Comparison of ENCODE assay signal across 8 cellular contexts in the genomic region with DNA sequence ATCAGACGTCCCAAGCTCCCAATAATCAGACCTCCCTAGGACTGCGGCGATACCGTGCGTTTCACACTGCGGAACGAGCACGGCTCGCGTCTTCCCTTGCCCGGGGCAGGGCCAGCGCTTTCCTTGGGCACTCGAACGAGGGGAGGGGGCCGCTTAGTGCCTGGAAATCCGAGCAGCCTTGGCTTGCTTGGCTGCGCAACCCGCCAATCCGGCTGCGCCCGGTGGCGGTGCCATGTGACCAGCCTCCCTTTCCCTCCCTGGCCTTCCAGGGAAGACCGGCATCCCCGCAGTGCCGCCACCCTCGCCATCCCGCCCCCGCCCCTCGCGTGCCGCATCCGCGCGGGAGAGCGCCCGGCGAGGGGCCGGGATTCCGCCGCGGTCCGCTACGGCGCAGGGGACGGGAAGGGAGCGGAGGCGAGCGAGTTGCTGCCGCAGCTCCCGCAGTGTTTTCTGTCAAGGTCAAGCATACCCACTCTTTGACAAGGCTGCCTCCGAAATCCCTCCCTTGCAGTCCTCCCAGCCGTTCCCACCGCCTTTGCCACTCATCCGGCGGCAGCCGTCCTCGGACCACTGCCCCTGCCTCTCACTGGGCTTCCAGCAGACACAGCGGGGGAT. TPM values are rescaled to one million over a fixed set of nuclear protein-coding genes. Genes with fewer than 3 reads are reported as not detected.
A peak's percentile ranks its signal among the peaks of the same experiment; 100 is the strongest.
DNase-seq lines count a peak whose midpoint lies in the region; ATAC-seq, FAIRE-seq and TF ChIP-seq lines count a peak whose summit lies in the region.

No MANE protein-coding gene starts in this region.

- DNase-seq in CD1c-positive myeloid dendritic cell (ENCODE audit: extremely low spot score) = peak; percentile 64
- DNase-seq in MG63 = no peak
- DNase-seq in WTC11 (ENCODE audit: low spot score) = peak; percentile 80
- peak; percentile 74 to 83 for DNase-seq in frontal cortex (ENCODE audit: low spot score in 2 of 2)
- DNase-seq in natural killer cell treated with Interleukin-12 subunit alpha and Interleukin-12 subunit beta and Interleukin-15 and Interleukin-18, amount 100 ng/mL, for 72 hours (ENCODE audit: low spot score) = no peak
- DNase-seq in NCI-H1048 (lab: John Stamatoyannopoulos, UW) = no peak
- DNase-seq in stimulated activated CD4-positive, alpha-beta T cell treated with anti-CD3 and anti-CD28 coated beads, Interleukin-2, amount 100 ng/mL, for 24 hours = no peak
- DNase-seq in NK-92 (lab: John Stamatoyannopoulos, UW; ENCODE audit: unreplicated experiment) = no peak

- H3K27ac Mint-ChIP-seq in WTC11 = no peak overlapping the region
- no peak overlapping the region for H3K27ac Mint-ChIP-seq in natural killer cell treated with Interleukin-12 subunit alpha and Interleukin-12 subunit beta and Interleukin-15 and Interleukin-18, amount 100 ng/mL, for 72 hours

- peak overlapping the region; percentile 69 for H3K4me3 Mint-ChIP-seq in WTC11
- H3K4me3 Mint-ChIP-seq in natural killer cell treated with Interleukin-12 subunit alpha and Interleukin-12 subunit beta and Interleukin-15 and Interleukin-18, amount 100 ng/mL, for 72 hours = peak overlapping the region; percentile 55

- peak; percentile 98 for ATAC-seq in WTC11
- ATAC-seq in natural killer cell treated with Interleukin-12 subunit alpha and Interleukin-12 subunit beta and Interleukin-15 and Interleukin-18, amount 100 ng/mL, for 72 hours = peak; percentile 20 to 52

- H3K9me3 Mint-ChIP-seq in WTC11 = 0 out of 2 replicates have a peak, but pooled peaks cover 3% of the 10 kb centered on the region
- H3K9me3 Mint-ChIP-seq in natural killer cell treated with Interleukin-12 subunit alpha and Interleukin-12 subunit beta and Interleukin-15 and Interleukin-18, amount 100 ng/mL, for 72 hours = no peaks in the 10 kb centered on the region

- CTCF ChIA-PET in WTC11 (lab: Charles Lee) = interaction anchor here (1.1 to 1.3 kb wide), 2 partner anchors 40 to 97 kb away, joined by 3 to 6 read pairs; no protein-coding TSS in a partner anchor

- FAIRE-seq in frontal cortex (lab: Jason Lieb, UNC) = no peak

- no peaks in the 10 kb centered on the region for H3K9me3 ChIP-seq in MG63

- TF ChIP-seq CTCF in WTC11 (IDR thresholded peaks at IDR 0.05) = no peak

- peaks cover 10% of the 10 kb centered on the region for H3K36me3 Mint-ChIP-seq in WTC11
- peaks cover 6% of the 10 kb centered on the region for H3K36me3 Mint-ChIP-seq in natural killer cell treated with Interleukin-12 subunit alpha and Interleukin-12 subunit beta and Interleukin-15 and Interleukin-18, amount 100 ng/mL, for 72 hours

- POLR2A ChIA-PET in WTC11 (lab: Charles Lee) = interaction anchor here (0.8 to 1.3 kb wide), 2 partner anchors 9 to 16 kb away, joined by 6 to 7 read pairs; a partner anchor contains a TSS

- no peaks in the 10 kb centered on the region for H3K27me3 ChIP-seq in MG63

- H3K36me3 ChIP-seq in MG63 = no peaks in the 10 kb centered on the region

- H3K4me1 Mint-ChIP-seq in WTC11 = peaks cover 13% of the 10 kb centered on the region
- peaks cover 23 to 38% of the 10 kb centered on the region in 2 donors for H3K4me1 Mint-ChIP-seq in natural killer cell treated with Interleukin-12 subunit alpha and Interleukin-12 subunit beta and Interleukin-15 and Interleukin-18, amount 100 ng/mL, for 72 hours (ENCODE audit: low read depth in 2 of 2)

- peaks cover 60% of the 10 kb centered on the region for H3K27me3 Mint-ChIP-seq in WTC11 (ENCODE audit: low read depth)
- H3K27me3 Mint-ChIP-seq in natural killer cell treated with Interleukin-12 subunit alpha and Interleukin-12 subunit beta and Interleukin-15 and Interleukin-18, amount 100 ng/mL, for 72 hours = peaks cover 21 to 22% of the 10 kb centered on the region in 2 donors

- peak overlapping the region; percentile 6; the same call in 1 of the 2 replicates for H3K4me3 ChIP-seq in MG63

TF ChIP-seq in WTC11, 78 proteins besides CTCF, POLR2A, EP300 and RAD21 (continues in another document):
- TF ChIP-seq ZNF138 (CRISPR knock-in tag; conservative IDR thresholded peaks at IDR 0.05) (0 out of 2 replicates have a peak, but pooled peaks have one; percentile 47), SMAD4 (CRISPR knock-in tag; IDR thresholded peaks at IDR 0.05) (no peak), MYBL2 (CRISPR knock-in tag; IDR thresholded peaks at IDR 0.05) (peak; percentile 75), TP53 (CRISPR knock-in tag; IDR thresholded peaks at IDR 0.05) (peak; percentile 80), ZNF317 (CRISPR knock-in tag; IDR thresholded peaks at IDR 0.05; ENCODE audit: borderline replicate concordance, low read depth) (no peak; the same call in 1 of the 2 replicates), ATF1 (CRISPR knock-in tag; IDR thresholded peaks at IDR 0.05) (no peak), KAT7 (CRISPR knock-in tag; IDR thresholded peaks at IDR 0.05; ENCODE audit: borderline replicate concordance) (peak; percentile 85; the same call in 1 of the 2 replicates), SOX15 (CRISPR knock-in tag; IDR thresholded peaks at IDR 0.05) (no peak), ZNF423 (CRISPR knock-in tag; IDR thresholded peaks at IDR 0.05) (no peak), NR3C1 (CRISPR knock-in tag; conservative IDR thresholded peaks at IDR 0.05; ENCODE audit: low read depth) (no peak), MXD4 (CRISPR knock-in tag; IDR thresholded peaks at IDR 0.05; ENCODE audit: borderline replicate concordance) (no peak)
- TF ChIP-seq, protein P1, sequence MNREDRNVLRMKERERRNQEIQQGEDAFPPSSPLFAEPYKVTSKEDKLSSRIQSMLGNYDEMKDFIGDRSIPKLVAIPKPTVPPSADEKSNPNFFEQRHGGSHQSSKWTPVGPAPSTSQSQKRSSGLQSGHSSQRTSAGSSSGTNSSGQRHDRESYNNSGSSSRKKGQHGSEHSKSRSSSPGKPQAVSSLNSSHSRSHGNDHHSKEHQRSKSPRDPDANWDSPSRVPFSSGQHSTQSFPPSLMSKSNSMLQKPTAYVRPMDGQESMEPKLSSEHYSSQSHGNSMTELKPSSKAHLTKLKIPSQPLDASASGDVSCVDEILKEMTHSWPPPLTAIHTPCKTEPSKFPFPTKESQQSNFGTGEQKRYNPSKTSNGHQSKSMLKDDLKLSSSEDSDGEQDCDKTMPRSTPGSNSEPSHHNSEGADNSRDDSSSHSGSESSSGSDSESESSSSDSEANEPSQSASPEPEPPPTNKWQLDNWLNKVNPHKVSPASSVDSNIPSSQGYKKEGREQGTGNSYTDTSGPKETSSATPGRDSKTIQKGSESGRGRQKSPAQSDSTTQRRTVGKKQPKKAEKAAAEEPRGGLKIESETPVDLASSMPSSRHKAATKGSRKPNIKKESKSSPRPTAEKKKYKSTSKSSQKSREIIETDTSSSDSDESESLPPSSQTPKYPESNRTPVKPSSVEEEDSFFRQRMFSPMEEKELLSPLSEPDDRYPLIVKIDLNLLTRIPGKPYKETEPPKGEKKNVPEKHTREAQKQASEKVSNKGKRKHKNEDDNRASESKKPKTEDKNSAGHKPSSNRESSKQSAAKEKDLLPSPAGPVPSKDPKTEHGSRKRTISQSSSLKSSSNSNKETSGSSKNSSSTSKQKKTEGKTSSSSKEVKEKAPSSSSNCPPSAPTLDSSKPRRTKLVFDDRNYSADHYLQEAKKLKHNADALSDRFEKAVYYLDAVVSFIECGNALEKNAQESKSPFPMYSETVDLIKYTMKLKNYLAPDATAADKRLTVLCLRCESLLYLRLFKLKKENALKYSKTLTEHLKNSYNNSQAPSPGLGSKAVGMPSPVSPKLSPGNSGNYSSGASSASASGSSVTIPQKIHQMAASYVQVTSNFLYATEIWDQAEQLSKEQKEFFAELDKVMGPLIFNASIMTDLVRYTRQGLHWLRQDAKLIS (CRISPR knock-in tag; IDR thresholded peaks at IDR 0.05; ENCODE audit: borderline replicate concordance) = no peak
- TF ChIP-seq, protein P2, sequence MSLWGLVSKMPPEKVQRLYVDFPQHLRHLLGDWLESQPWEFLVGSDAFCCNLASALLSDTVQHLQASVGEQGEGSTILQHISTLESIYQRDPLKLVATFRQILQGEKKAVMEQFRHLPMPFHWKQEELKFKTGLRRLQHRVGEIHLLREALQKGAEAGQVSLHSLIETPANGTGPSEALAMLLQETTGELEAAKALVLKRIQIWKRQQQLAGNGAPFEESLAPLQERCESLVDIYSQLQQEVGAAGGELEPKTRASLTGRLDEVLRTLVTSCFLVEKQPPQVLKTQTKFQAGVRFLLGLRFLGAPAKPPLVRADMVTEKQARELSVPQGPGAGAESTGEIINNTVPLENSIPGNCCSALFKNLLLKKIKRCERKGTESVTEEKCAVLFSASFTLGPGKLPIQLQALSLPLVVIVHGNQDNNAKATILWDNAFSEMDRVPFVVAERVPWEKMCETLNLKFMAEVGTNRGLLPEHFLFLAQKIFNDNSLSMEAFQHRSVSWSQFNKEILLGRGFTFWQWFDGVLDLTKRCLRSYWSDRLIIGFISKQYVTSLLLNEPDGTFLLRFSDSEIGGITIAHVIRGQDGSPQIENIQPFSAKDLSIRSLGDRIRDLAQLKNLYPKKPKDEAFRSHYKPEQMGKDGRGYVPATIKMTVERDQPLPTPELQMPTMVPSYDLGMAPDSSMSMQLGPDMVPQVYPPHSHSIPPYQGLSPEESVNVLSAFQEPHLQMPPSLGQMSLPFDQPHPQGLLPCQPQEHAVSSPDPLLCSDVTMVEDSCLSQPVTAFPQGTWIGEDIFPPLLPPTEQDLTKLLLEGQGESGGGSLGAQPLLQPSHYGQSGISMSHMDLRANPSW (CRISPR knock-in tag; conservative IDR thresholded peaks at IDR 0.05; ENCODE audit: low read depth) = no peak
- TF ChIP-seq, protein P3, sequence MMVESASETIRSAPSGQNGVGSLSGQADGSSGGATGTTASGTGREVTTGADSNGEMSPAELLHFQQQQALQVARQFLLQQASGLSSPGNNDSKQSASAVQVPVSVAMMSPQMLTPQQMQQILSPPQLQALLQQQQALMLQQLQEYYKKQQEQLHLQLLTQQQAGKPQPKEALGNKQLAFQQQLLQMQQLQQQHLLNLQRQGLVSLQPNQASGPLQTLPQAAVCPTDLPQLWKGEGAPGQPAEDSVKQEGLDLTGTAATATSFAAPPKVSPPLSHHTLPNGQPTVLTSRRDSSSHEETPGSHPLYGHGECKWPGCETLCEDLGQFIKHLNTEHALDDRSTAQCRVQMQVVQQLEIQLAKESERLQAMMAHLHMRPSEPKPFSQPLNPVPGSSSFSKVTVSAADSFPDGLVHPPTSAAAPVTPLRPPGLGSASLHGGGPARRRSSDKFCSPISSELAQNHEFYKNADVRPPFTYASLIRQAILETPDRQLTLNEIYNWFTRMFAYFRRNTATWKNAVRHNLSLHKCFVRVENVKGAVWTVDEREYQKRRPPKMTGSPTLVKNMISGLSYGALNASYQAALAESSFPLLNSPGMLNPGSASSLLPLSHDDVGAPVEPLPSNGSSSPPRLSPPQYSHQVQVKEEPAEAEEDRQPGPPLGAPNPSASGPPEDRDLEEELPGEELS (CRISPR knock-in tag; IDR thresholded peaks at IDR 0.05) = 0 out of 2 replicates have a peak, but pooled peaks have one; percentile 23

RNA-seq across cellular contexts. Expression of a gene that starts 8.3 kb away (rescaled TPM):
- total RNA-seq in MG63 (2014; rRNA removed; shearing (Covaris generic); ENCODE audit: low replicate concordance) = 5.0 and 6.9 TPM in 2 replicates
- total RNA-seq in WTC11 (2021) = 14.8 to 21.9 TPM (median 15.4 TPM) in 3 replicates
- total RNA-seq in frontal cortex = 37.1 TPM
- total RNA-seq in natural killer cell treated with Interleukin-12 subunit alpha and Interleukin-12 subunit beta and Interleukin-15 and Interleukin-18, amount 100 ng/mL, for 72 hours = 100 to 1,000 TPM in 1 of 2 donors, 10 to 100 TPM in 1; 92.0 to 246 TPM

Comparison
In these comparisons a context has a peak if more than half of its experiments do, and no peak if none do; other contexts are left out.
1. DNase-seq: peak in CD1c-positive myeloid dendritic cell (single experiment), WTC11 (single experiment) and frontal cortex (2 of 2); none in MG63 (single experiment), natural killer cell treated with Interleukin-12 subunit alpha and Interleukin-12 subunit beta and Interleukin-15 and Interleukin-18, amount 100 ng/mL, for 72 hours (single experiment), NCI-H1048 (single experiment), stimulated activated CD4-positive, alpha-beta T cell treated with anti-CD3 and anti-CD28 coated beads, Interleukin-2, amount 100 ng/mL, for 24 hours (0 of 2) and NK-92 (single experiment).